8 cellular contexts compared by ENCODE assay signal in the genomic region with DNA sequence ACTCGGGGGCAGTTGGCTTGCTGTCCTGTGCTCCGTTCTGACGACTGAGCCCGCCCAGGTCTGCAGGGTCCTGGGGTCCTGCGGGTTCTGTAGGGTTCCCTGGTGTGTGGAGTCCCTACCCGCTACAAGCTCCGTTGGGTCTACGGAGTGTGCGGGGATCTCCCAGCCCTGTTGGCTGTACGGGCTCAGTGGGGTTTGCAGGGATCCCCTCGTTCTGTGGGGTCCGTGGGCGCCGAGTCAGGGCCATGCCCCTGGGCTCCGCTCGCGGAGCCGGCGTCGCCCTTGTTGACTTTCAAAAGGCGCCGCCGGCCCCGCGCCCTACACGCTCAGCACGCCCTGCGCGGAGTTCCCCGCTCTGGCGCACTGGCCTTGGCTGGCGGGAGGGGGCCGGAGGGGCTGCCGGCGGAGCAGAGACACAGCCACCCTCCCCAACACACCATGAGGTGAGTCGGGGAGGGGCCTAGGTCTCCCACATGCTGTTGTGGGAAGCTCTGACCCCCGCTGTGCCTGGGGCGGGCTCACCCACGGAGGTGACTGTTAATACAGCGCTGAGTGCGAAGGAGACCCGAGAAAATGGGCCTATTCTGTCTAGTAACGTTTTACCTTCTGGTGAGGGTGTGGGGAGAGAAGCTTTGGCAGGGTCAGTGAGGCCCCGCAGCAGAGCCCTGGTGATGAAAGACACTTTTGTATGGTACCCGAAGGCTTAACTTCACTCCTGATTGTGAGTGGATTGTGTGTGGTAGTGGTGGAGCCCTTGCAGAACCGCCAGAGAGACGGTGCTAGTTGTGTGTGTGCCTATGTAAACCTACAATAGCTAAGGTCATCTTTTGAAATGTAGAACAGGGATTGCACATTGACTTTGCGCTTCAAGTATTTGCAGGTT. TPM values are rescaled to one million over a fixed set of nuclear protein-coding genes. Genes with fewer than 3 reads are reported as not detected.
DNase-seq lines count a peak whose midpoint lies in the region; TF ChIP-seq lines count a peak whose summit lies in the region.

No MANE protein-coding gene starts in this region.

- H3K9ac ChIP-seq in OCI-LY1 (ENCODE audit: low read length), result peak overlapping the region; percentile 79

- TF ChIP-seq CTCF in HEK293 (tag by site-specific recombination; IDR thresholded peaks at IDR 0.05), result no peak
- no peak for TF ChIP-seq CTCF in OCI-LY1 (IDR thresholded peaks at IDR 0.05; ENCODE audit: low read length)
- TF ChIP-seq CTCF in cardiac muscle cell (IDR thresholded peaks at IDR 0.05; ENCODE audit: low read depth, low read length), result no peak
- TF ChIP-seq CTCF in transverse colon (IDR thresholded peaks at IDR 0.05), result no peak

- no peaks in the 10 kb centered on the region for H3K9me3 ChIP-seq in HEK293 (ENCODE audit: control insufficient read depth, insufficient read depth, low read depth, low read length)
- H3K9me3 ChIP-seq in OCI-LY1 (ENCODE audit: low read length), result no peaks in the 10 kb centered on the region
- H3K9me3 ChIP-seq in cardiac muscle cell (ENCODE audit: low read depth), result no peaks in the 10 kb centered on the region
- no peaks in the 10 kb centered on the region for H3K9me3 ChIP-seq in transverse colon

- H3K4me1 ChIP-seq in HEK293 (ENCODE audit: control insufficient read depth, insufficient read depth, low read length) (peaks cover 40% of the 10 kb centered on the region), OCI-LY1 (ENCODE audit: insufficient read depth, low read length, severe bottlenecking) (peaks cover 73% of the 10 kb centered on the region), cardiac muscle cell (ENCODE audit: low read depth) (peaks cover 25% of the 10 kb centered on the region), transverse colon (peaks cover 17 to 51% (median 26%) of the 10 kb centered on the region in 4 donors)

- no peaks in the 10 kb centered on the region for H3K27me3 ChIP-seq in OCI-LY1 (ENCODE audit: insufficient read depth, low read length)
- no peaks in the 10 kb centered on the region for H3K27me3 ChIP-seq in cardiac muscle cell
- H3K27me3 ChIP-seq in transverse colon, result no peaks in the 10 kb centered on the region

- intact Hi-C loops in transverse colon (cut with DNase I; ENCODE audit: low total_unique reads), result no loop called here

- H3K36me3 Mint-ChIP-seq in activated naive CD4-positive, alpha-beta T cell treated with anti-CD3 and anti-CD28 coated beads, Interleukin-2, amount 10 ng/mL, durations not matched to agents 7 days and 5 days, result peaks cover 13% of the 10 kb centered on the region

- peak overlapping the region; percentile 95 for H3K4me2 ChIP-seq in OCI-LY1 (ENCODE audit: low read length)

- no peak for TF ChIP-seq EP300 in transverse colon (IDR thresholded peaks at IDR 0.05; ENCODE audit: low read depth)

- peak overlapping the region; percentile 38 for H3K27ac Mint-ChIP-seq in activated naive CD4-positive, alpha-beta T cell treated with anti-CD3 and anti-CD28 coated beads, Interleukin-2, amount 10 ng/mL, durations not matched to agents 7 days and 5 days

- POLR2A ChIA-PET in HEK293 (lab: Yijun Ruan, JAX), result interaction anchor here (1.0 to 1.5 kb wide), 5 partner anchors 9 to 197 kb away, joined by 3 to 7 read pairs (median 4); partner anchors contain the start of genes ANKRD16, FBH1, GDI2 and TASOR2

- CTCF ChIA-PET in HEK293 (lab: Yijun Ruan, JAX), result interaction anchor here (0.6 to 1.0 kb wide), 4 partner anchors 15 to 177 kb away, joined by 3 to 6 read pairs (median 4); no protein-coding TSS in a partner anchor
- CTCF ChIA-PET in activated naive CD4-positive, alpha-beta T cell treated with anti-CD3 and anti-CD28 coated beads, Interleukin-2, amount 10 ng/mL, durations not matched to agents 7 days and 5 days (lab: Charles Lee), result interaction anchor here (0.7 to 1.3 kb wide), 3 partner anchors 10 to 64 kb away, joined by 3 read pairs; no protein-coding TSS in a partner anchor

- H3K27ac ChIP-seq in HEK293 (ENCODE audit: extremely low read depth, low read depth, low read length) (peak overlapping the region; percentile 80), OCI-LY1 (ENCODE audit: low read depth, low read length, poor library complexity, severe bottlenecking) (peak overlapping the region; percentile 85), cardiac muscle cell (peak overlapping the region; percentile 86), transverse colon (peak overlapping the region; percentile 34 to 77 (median 72))

- WGBS in transverse colon (ENCODE audit: low coverage in 1 of 2), 2 donors, result 10 to 50% methylated on average over 1 to 48 of the region's 48 CpGs

- peaks cover 44% of the 10 kb centered on the region for H3K4me1 Mint-ChIP-seq in activated naive CD4-positive, alpha-beta T cell treated with anti-CD3 and anti-CD28 coated beads, Interleukin-2, amount 10 ng/mL, durations not matched to agents 7 days and 5 days

- no peak overlapping the region for H2AFZ ChIP-seq in OCI-LY1 (ENCODE audit: low read length)

- H3K4me3 Mint-ChIP-seq in activated naive CD4-positive, alpha-beta T cell treated with anti-CD3 and anti-CD28 coated beads, Interleukin-2, amount 10 ng/mL, durations not matched to agents 7 days and 5 days, result peak overlapping the region; percentile 66

- H3F3A ChIP-seq in OCI-LY1 (ENCODE audit: insufficient read depth, low read length), result no peaks in the 10 kb centered on the region

- H3K79me2 ChIP-seq in OCI-LY1 (ENCODE audit: insufficient read depth, low read length), result peaks cover 81% of the 10 kb centered on the region

- peaks cover 5% of the 10 kb centered on the region for H3K27me3 Mint-ChIP-seq in activated naive CD4-positive, alpha-beta T cell treated with anti-CD3 and anti-CD28 coated beads, Interleukin-2, amount 10 ng/mL, durations not matched to agents 7 days and 5 days

- TF ChIP-seq POLR2A in transverse colon (IDR thresholded peaks at IDR 0.05), result no peak

- DNase-seq in activated naive CD4-positive, alpha-beta T cell treated with anti-CD3 and anti-CD28 coated beads, Interleukin-2, amount 10 ng/mL, durations not matched to agents 7 days and 5 days, result peak; percentile 73
- DNase-seq in cardiac muscle cell (ENCODE audit: low read depth in 1 of 2, low spot score in 1 of 2) (peak; percentile 53 to 87), pons (ENCODE audit: low spot score) (peak; percentile 46), transverse colon (peak; percentile 63), NCI-H1694 treated with DMSO at 0.1 percent for 48 hours (lab: John Stamatoyannopoulos, UW) (no peak)

- no peaks in the 10 kb centered on the region for H3K9me3 Mint-ChIP-seq in activated naive CD4-positive, alpha-beta T cell treated with anti-CD3 and anti-CD28 coated beads, Interleukin-2, amount 10 ng/mL, durations not matched to agents 7 days and 5 days

- H4K20me1 ChIP-seq in OCI-LY1 (ENCODE audit: insufficient read depth, low read length), result no peaks in the 10 kb centered on the region

- no peaks in the 10 kb centered on the region; a peak in 1 of 3 replicates for H3K36me3 ChIP-seq in HEK293 (ENCODE audit: control insufficient read depth in 2 of 2, insufficient read depth in 1 of 2, low read length in 2 of 2)
- H3K36me3 ChIP-seq in OCI-LY1 (ENCODE audit: insufficient read depth, low read length), result peaks cover 21% of the 10 kb centered on the region
- H3K36me3 ChIP-seq in cardiac muscle cell, result no peaks in the 10 kb centered on the region
- no peaks in the 10 kb centered on the region for H3K36me3 ChIP-seq in transverse colon

- in situ Hi-C loops in transverse colon (cut with MboI; ENCODE audit: low pct_ligation_motif_present in 1 of 4, low pct_unique_long_range_greater_than_20kb in 1 of 4, low sequenced_read_pairs in 3 of 4), result no loop called here

- H3K9me2 ChIP-seq in OCI-LY1 (ENCODE audit: low read depth, low read length), result no peaks in the 10 kb centered on the region

- H3K4me3 ChIP-seq in GM08714 (ENCODE audit: low read length), result peak overlapping the region; percentile 51
- peak overlapping the region; percentile 65 for H3K4me3 ChIP-seq in HEK293 (ENCODE audit: low read depth, low read length)
- peak overlapping the region; percentile 58 for H3K4me3 ChIP-seq in OCI-LY1 (ENCODE audit: low read depth, low read length, poor library complexity, severe bottlenecking)
- H3K4me3 ChIP-seq in cardiac muscle cell, result peak overlapping the region; percentile 42
- H3K4me3 ChIP-seq in transverse colon, result peak overlapping the region; percentile 28 to 64 (median 40)

TF ChIP-seq in HEK293, 187 proteins besides CTCF, POLR2A, EP300 and RAD21 (continues in another document):
- TF ChIP-seq WT1 (tag by site-specific recombination; IDR thresholded peaks at IDR 0.05) (0 out of 2 replicates have a peak, but pooled peaks have one; percentile 22), SP7 (tag by site-specific recombination; IDR thresholded peaks at IDR 0.05) (peak; percentile 73), EGR2 (tag by site-specific recombination; IDR thresholded peaks at IDR 0.05; ENCODE audit: low read depth) (peak; percentile 97), ZNF311 (tag by site-specific recombination; IDR thresholded peaks at IDR 0.05; ENCODE audit: borderline replicate concordance) (no peak), KLF8 (tag by site-specific recombination; IDR thresholded peaks at IDR 0.05) (peak; percentile 44; the same call in 1 of the 2 replicates), ZNF37A (tag by site-specific recombination; IDR thresholded peaks at IDR 0.05) (0 out of 2 replicates have a peak, but pooled peaks have one; percentile 23)
- TF ChIP-seq, protein P1, sequence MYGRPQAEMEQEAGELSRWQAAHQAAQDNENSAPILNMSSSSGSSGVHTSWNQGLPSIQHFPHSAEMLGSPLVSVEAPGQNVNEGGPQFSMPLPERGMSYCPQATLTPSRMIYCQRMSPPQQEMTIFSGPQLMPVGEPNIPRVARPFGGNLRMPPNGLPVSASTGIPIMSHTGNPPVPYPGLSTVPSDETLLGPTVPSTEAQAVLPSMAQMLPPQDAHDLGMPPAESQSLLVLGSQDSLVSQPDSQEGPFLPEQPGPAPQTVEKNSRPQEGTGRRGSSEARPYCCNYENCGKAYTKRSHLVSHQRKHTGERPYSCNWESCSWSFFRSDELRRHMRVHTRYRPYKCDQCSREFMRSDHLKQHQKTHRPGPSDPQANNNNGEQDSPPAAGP (tag by site-specific recombination; IDR thresholded peaks at IDR 0.05), result peak; percentile 52; the same call in 1 of the 2 replicates
- TF ChIP-seq, protein P2, sequence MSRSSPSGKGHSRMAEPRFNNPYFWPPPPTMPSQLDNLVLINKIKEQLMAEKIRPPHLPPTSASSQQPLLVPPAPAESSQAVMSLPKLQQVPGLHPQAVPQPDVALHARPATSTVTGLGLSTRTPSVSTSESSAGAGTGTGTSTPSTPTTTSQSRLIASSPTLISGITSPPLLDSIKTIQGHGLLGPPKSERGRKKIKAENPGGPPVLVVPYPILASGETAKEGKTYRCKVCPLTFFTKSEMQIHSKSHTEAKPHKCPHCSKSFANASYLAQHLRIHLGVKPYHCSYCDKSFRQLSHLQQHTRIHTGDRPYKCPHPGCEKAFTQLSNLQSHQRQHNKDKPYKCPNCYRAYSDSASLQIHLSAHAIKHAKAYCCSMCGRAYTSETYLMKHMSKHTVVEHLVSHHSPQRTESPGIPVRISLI (tag by site-specific recombination; IDR thresholded peaks at IDR 0.05), result no peak

RNA-seq across cellular contexts. Expression of gene TASOR2, which starts 8.1 kb away (rescaled TPM):
- total RNA-seq in cardiac muscle cell, result 37.8 TPM in 2 replicates
- 17.8 and 23.5 TPM in 2 replicates for polyA plus RNA-seq in cardiac muscle cell
- total RNA-seq in transverse colon, result 100 to 1,000 TPM in 1 of 4 donors, 10 to 100 TPM in 3; 55.0 to 106 (median 75.9) TPM

RNA-seq across cellular contexts. Expression of gene ASB13, which starts 26.3 kb away (rescaled TPM):
- total RNA-seq in cardiac muscle cell, result 18.3 and 20.6 TPM in 2 replicates
- 14.4 and 30.4 TPM in 2 replicates for polyA plus RNA-seq in cardiac muscle cell
- 10 to 100 TPM; 14.5 to 73.3 (median 61.0) TPM for total RNA-seq in transverse colon
